ENCODE assay signal across 22 cellular contexts in genomic region chr6:168120390-168121307, GRCh38. TPM values are rescaled to one million over a fixed set of nuclear protein-coding genes. Genes with fewer than 3 reads are reported as not detected.
DNase-seq lines count a peak whose midpoint lies in the region; ATAC-seq and TF ChIP-seq lines count a peak whose summit lies in the region.
"Had no signal": no experiment of that assay in that cellular context is flagged by ENCODE, and none has a peak within 500 bp of the region (broad histone marks: within the 10 kb centered on the region; RNA-seq: fewer than 3 reads in every experiment).

No MANE protein-coding gene starts in this region.

- ATAC-seq in upper lobe of left lung (ENCODE audit: low FRiP score in 2 of 2) (no peak), GM21360 (IDR thresholded peaks at IDR 0.05; ENCODE audit: unreplicated experiment) (no peak)
- ATAC-seq: esophagus mucosa, sciatic nerve, T-cell had no signal

- 72 to 87% methylated on average over 14 to 15 of the region's 15 CpGs for WGBS in upper lobe of left lung, 2 donors

- no peaks in the 10 kb centered on the region for H3K36me3 ChIP-seq in upper lobe of left lung
- H3K36me3 ChIP-seq: neutrophil had no signal

- TF ChIP-seq EP300 in upper lobe of left lung (IDR thresholded peaks at IDR 0.05) = no peak

- DNase-seq in stimulated activated CD4-positive, alpha-beta T cell treated with anti-CD3 and anti-CD28 coated beads, Interleukin-12 subunit alpha, Interleukin-12 subunit beta, amount 100 ng/mL, for 48 hours (ENCODE audit: low read depth in 2 of 3, low spot score in 1 of 3) = peak; percentile 8 to 18 (median 11)
- no peak for DNase-seq in stimulated activated CD4-positive, alpha-beta T cell treated with anti-CD3 and anti-CD28 coated beads, Interleukin-4, amount 100 ng/mL, for 1 hour
- DNase-seq in choroid plexus epithelial cell (ENCODE audit: low read depth) = peak; percentile 10
- DNase-seq in posterior vena cava (ENCODE audit: low spot score) = peak; percentile 59
- peak; percentile 11 to 56 for DNase-seq in upper lobe of left lung
- DNase-seq in NCI-H2081 treated with DMSO at 0.1 percent for 48 hours (lab: John Stamatoyannopoulos, UW) = no peak
- DNase-seq in OCI-M2 (lab: John Stamatoyannopoulos, UW; ENCODE audit: unreplicated experiment) = no peak
- DNase-seq: activated gamma-delta T cell, AML-193, DMS 273 treated with DMSO at 0.1 percent for 48 hours, glutamatergic neuron, KG1, NCI-H1092, RPMI8226 had no signal

- TF ChIP-seq POLR2A in upper lobe of left lung (IDR thresholded peaks at IDR 0.05) = no peak

- H3K27ac ChIP-seq in upper lobe of left lung = no peak overlapping the region
- H3K27ac ChIP-seq: neutrophil had no signal

- no peaks in the 10 kb centered on the region for H3K4me1 ChIP-seq in upper lobe of left lung

- TF ChIP-seq CTCF in choroid plexus epithelial cell (conservative IDR thresholded peaks at IDR 0.05; ENCODE audit: low read depth, low read length) (no peak), upper lobe of left lung (IDR thresholded peaks at IDR 0.05) (no peak)

- H3K9me3 ChIP-seq in upper lobe of left lung = no peaks in the 10 kb centered on the region
- H3K9me3 ChIP-seq: neutrophil had no signal

- intact Hi-C loops in posterior vena cava (cut with DNase I) = no loop called here

- H3K27me3 ChIP-seq in upper lobe of left lung = no peaks in the 10 kb centered on the region
- H3K27me3 ChIP-seq: neutrophil had no signal

- H3K4me3 ChIP-seq in choroid plexus epithelial cell (ENCODE audit: low read depth, low read length) (no peak overlapping the region), upper lobe of left lung (no peak overlapping the region)

RNA-seq across cellular contexts. Expression of gene FRMD1, which starts 41.6 kb away (rescaled TPM):
- total RNA-seq in posterior vena cava (under 1 TPM in 1 of 2 donors, not detected in 1; 0.14 TPM), upper lobe of left lung (not detected)
- total RNA-seq: activated B cell treated with CpG ODN at 0.5 μM for 24 hours, astrocyte, esophagus mucosa, mesothelial cell of epicardium, T-cell had no signal

Comparison
In these comparisons a context has a peak if more than half of its experiments do, and no peak if none do; other contexts are left out.
1. DNase-seq: peak in stimulated activated CD4-positive, alpha-beta T cell treated with anti-CD3 and anti-CD28 coated beads, Interleukin-12 subunit alpha, Interleukin-12 subunit beta, amount 100 ng/mL, for 48 hours (3 of 3), choroid plexus epithelial cell (single experiment), posterior vena cava (single experiment) and upper lobe of left lung (2 of 2); none in stimulated activated CD4-positive, alpha-beta T cell treated with anti-CD3 and anti-CD28 coated beads, Interleukin-4, amount 100 ng/mL, for 1 hour (single experiment), NCI-H2081 treated with DMSO at 0.1 percent for 48 hours (single experiment) and OCI-M2 (single experiment).